Comparison of ENCODE assay signal across 18 cellular contexts in the genomic region with DNA sequence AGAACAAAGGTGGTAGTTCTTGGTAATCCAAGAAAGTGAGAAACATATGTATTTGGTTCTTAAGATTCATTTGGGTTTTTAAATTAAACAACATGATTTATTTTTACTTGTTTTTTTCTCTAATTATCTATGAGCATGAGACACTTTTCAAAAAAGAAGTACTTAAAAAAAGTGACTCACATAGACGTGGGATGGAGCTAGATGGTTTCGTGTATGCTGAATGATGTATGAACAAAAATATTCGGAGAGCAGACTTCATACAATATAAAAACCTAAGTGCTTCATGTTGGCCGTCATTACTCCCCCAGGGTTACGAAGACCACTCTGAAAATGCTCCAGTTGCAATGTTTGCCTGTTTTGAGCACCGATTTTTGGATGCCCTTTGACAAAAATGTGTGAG.
DNase-seq lines count a peak whose midpoint lies in the region; ATAC-seq, FAIRE-seq and TF ChIP-seq lines count a peak whose summit lies in the region.
"Had no signal": no experiment of that assay in that cellular context is flagged by ENCODE, and none has a peak within 500 bp of the region (broad histone marks: within the 10 kb centered on the region; RNA-seq: fewer than 3 reads in every experiment).

No MANE protein-coding gene starts in this region.

- H3K4me3 ChIP-seq in adipocyte (ENCODE audit: low read length): peak overlapping the region; percentile 7

- no peak for TF ChIP-seq CTCF in GM20000 (IDR thresholded peaks at IDR 0.05; ENCODE audit: extremely low read depth, missing control alignments)

- FAIRE-seq in islet of Langerhans (lab: Jason Lieb, UNC): peak; percentile 53
- FAIRE-seq: H54, HepG2 had no signal

- no peaks in the 10 kb centered on the region for H3K36me3 ChIP-seq in adipocyte (ENCODE audit: control insufficient read depth, insufficient read depth, low read length, severe bottlenecking)

- H3K27me3 ChIP-seq in adipocyte (replicated peaks; ENCODE audit: control insufficient read depth, insufficient read depth, low read length): no peaks in the 10 kb centered on the region

- H3K4me1 ChIP-seq in adipocyte (ENCODE audit: control insufficient read depth, insufficient read depth, low read length): peaks cover 19% of the 10 kb centered on the region

- no peak for ATAC-seq in GM19455 (IDR thresholded peaks at IDR 0.05; ENCODE audit: unreplicated experiment)
- ATAC-seq: HepG2 had no signal

- H3K9ac ChIP-seq in adipocyte (ENCODE audit: low read length): no peak overlapping the region

- no peaks in the 10 kb centered on the region for H3K9me3 ChIP-seq in adipocyte (ENCODE audit: control insufficient read depth, low read length)

- DNase-seq in Daoy (ENCODE audit: low read depth): peak; percentile 23
- DNase-seq in adipocyte (ENCODE audit: low read depth): peak; percentile 22
- peak; percentile 36 for DNase-seq in superior temporal gyrus (ENCODE audit: extremely low spot score)
- no peak for DNase-seq in GM20000 (ENCODE audit: low spot score)
- no peak for DNase-seq in RKO (ENCODE audit: low spot score)
- DNase-seq: ACHN, GF-D8, HFFc6, KG1, NCI-H1417 treated with DMSO at 0.1 percent for 48 hours, NCI-H1930, NCI-H226, RPMI8226, SHP77 treated with DMSO at 0.1 percent for 48 hours had no signal

Comparison
In these comparisons a context has a peak if more than half of its experiments do, and no peak if none do; other contexts are left out.
1. DNase-seq: peak in Daoy (single experiment), adipocyte (single experiment) and superior temporal gyrus (single experiment); none in GM20000 (single experiment) and RKO (single experiment).